8 cellular contexts compared by ENCODE assay signal in the genomic region with DNA sequence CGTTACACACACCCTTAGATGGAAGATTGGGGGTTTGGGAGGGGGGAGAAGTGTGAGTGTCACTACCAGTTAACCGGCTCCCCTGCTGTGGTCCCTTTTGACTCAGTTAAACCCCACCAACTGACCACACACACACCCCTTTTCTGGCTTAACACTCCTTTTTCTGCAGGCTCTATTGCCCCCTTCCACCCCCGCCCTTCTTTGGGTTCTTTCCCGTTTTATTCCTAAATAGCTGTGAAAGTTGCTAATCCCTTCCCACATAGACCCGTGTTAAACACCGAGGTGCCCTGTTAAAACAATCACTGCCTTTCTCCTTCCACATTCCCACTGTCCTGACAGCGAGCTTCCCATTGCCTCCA. TPM values are rescaled to one million over a fixed set of nuclear protein-coding genes. Genes with fewer than 3 reads are reported as not detected.
A peak's percentile ranks its signal among the peaks of the same experiment; 100 is the strongest.
DNase-seq lines count a peak whose midpoint lies in the region; ATAC-seq, FAIRE-seq and TF ChIP-seq lines count a peak whose summit lies in the region.

No MANE protein-coding gene starts in this region.

- H3K9me3 ChIP-seq in OCI-LY1 (ENCODE audit: low read length) (no peaks in the 10 kb centered on the region), H1 (ENCODE audit: insufficient read depth in 2 of 2, low read depth in 1 of 2, low read length in 1 of 2) (no peaks in the 10 kb centered on the region), neuron (ENCODE audit: low read length) (no peaks in the 10 kb centered on the region)

- H3K9me2 ChIP-seq in OCI-LY1 (ENCODE audit: low read depth, low read length), result no peaks in the 10 kb centered on the region

- no peak overlapping the region for H2BK20ac ChIP-seq in H1 (ENCODE audit: low read length)

- H3K4me1 Mint-ChIP-seq in CD14-positive monocyte, result peaks cover 29% of the 10 kb centered on the region

- no peak overlapping the region for H2BK120ac ChIP-seq in H1 (replicated peaks; ENCODE audit: low read depth, low read length)

- H3K79me2 ChIP-seq in OCI-LY1 (ENCODE audit: insufficient read depth, low read length) (peaks cover 5% of the 10 kb centered on the region), H1 (ENCODE audit: control insufficient read depth in 1 of 2, insufficient read depth in 2 of 2, low read length in 2 of 2) (no peaks in the 10 kb centered on the region)

- TF ChIP-seq POLR2A in H1 (IDR thresholded peaks at IDR 0.05; ENCODE audit: control extremely low read depth in 1 of 2, low read depth in 2 of 2, low read length in 2 of 2), result no peak

- H3K9ac ChIP-seq in OCI-LY1 (ENCODE audit: low read length) (peak overlapping the region; percentile 66; the same call in 1 of the 2 replicates), H1 (replicated peaks in 1 of 4; ENCODE audit: extremely low read depth in 1 of 4, low read depth in 3 of 4, low read length in 3 of 4) (no peak overlapping the region)

- H3K36me3 ChIP-seq in OCI-LY1 (ENCODE audit: insufficient read depth, low read length), result no peaks in the 10 kb centered on the region
- H3K36me3 ChIP-seq in H1 (ENCODE audit: control insufficient read depth in 2 of 4, insufficient read depth in 4 of 4, low read length in 3 of 4), result no peaks in the 10 kb centered on the region
- no peaks in the 10 kb centered on the region for H3K36me3 ChIP-seq in neuron (ENCODE audit: insufficient read depth, low read length)

- H3K4me1 ChIP-seq in OCI-LY1 (ENCODE audit: insufficient read depth, low read length, severe bottlenecking) (peaks cover 18% of the 10 kb centered on the region), H1 (replicated peaks in 1 of 4; ENCODE audit: control insufficient read depth in 3 of 4, insufficient read depth in 4 of 4, low read length in 3 of 4) (peaks cover 0 to 7% (median under 1%) of the 10 kb centered on the region in 4 experiments; a peak in 4 of 7 replicates), neuron (ENCODE audit: insufficient read depth, low read length) (peaks cover 17% of the 10 kb centered on the region)

- H3K4ac ChIP-seq in H1 (replicated peaks; ENCODE audit: insufficient read length, low read depth, low read length), result no peak overlapping the region

- no peak overlapping the region for H3K27ac Mint-ChIP-seq in CD14-positive monocyte

- WGBS in H1 (ENCODE audit: extremely low coverage in 1 of 2, insufficient coverage in 1 of 2, insufficient read length in 1 of 2, insufficient replicate concordance in 2 of 2, low coverage in 1 of 2, low lambda C conversion rate in 2 of 2, missing lambda C conversion rate in 1 of 2), 2 experiments, result 10% methylated on average over 6 of the region's 7 CpGs; no CpG with 5 or more reads in 1 of the 2 experiments

- CTCF ChIA-PET in H1 (lab: Charles Lee; ENCODE audit: partially characterized antibody), result interaction anchor here (0.8 kb wide), 1 partner anchor 12 kb away, joined by 3 read pairs; no protein-coding TSS in a partner anchor

- no peak overlapping the region for H2AK5ac ChIP-seq in H1 (ENCODE audit: low read depth, low read length)

- peak overlapping the region; percentile 77 for H3K4me2 ChIP-seq in OCI-LY1 (ENCODE audit: low read length)
- H3K4me2 ChIP-seq in H1 (ENCODE audit: insufficient read depth in 1 of 2, low read depth in 2 of 2, low read length in 2 of 2), result peak overlapping the region; percentile 89 to 100

- no peaks in the 10 kb centered on the region for H3K79me1 ChIP-seq in H1 (ENCODE audit: low read depth, low read length)

- DNase-seq in CD14-positive monocyte (ENCODE audit: low spot score), result no peak
- DNase-seq in H1 (ENCODE audit: low read depth in 1 of 2, low spot score in 2 of 2), result no peak
- no peak for DNase-seq in NCI-H1930 (lab: John Stamatoyannopoulos, UW)
- DNase-seq in HTR-8/SVneo (ENCODE audit: insufficient read length, low spot score), result no peak
- no peak for DNase-seq in D341Med (ENCODE audit: low spot score)

- no peak for TF ChIP-seq RAD21 in H1 (IDR thresholded peaks at IDR 0.05 in 1 of 2, conservative IDR thresholded peaks at IDR 0.05 in 1 of 2; ENCODE audit: low read depth in 2 of 2, low read length in 2 of 2)

- peaks cover 29% of the 10 kb centered on the region for H3K23me2 ChIP-seq in H1 (ENCODE audit: low read depth, low read length)

- H2AFZ ChIP-seq in OCI-LY1 (ENCODE audit: low read length) (no peak overlapping the region), H1 (ENCODE audit: low read length) (peak overlapping the region; percentile 97), neuron (ENCODE audit: low read depth, low read length) (peak overlapping the region; percentile 73)

- no peak overlapping the region for H3K18ac ChIP-seq in H1 (ENCODE audit: extremely low read depth, low read length)

- peak overlapping the region; percentile 71 for H3K4me3 ChIP-seq in OCI-LY1 (ENCODE audit: low read depth, low read length, poor library complexity, severe bottlenecking)
- H3K4me3 ChIP-seq in H1 (ENCODE audit: extremely low read depth in 1 of 4, insufficient read depth in 2 of 4, low read depth in 3 of 4, low read length in 4 of 4), result peak overlapping the region; percentile 70 to 77 (median 74)
- peak overlapping the region; percentile 38 for H3K4me3 ChIP-seq in neuron (ENCODE audit: low read length)

- H3K56ac ChIP-seq in H1 (replicated peaks; ENCODE audit: insufficient read length, low read depth, low read length), result no peak overlapping the region

- no peak overlapping the region for H3K23ac ChIP-seq in H1 (ENCODE audit: insufficient read length)

- no peak overlapping the region for H2BK15ac ChIP-seq in H1 (ENCODE audit: low read length)

- TF ChIP-seq CTCF in CD14-positive monocyte (IDR thresholded peaks at IDR 0.05) (no peak), OCI-LY1 (IDR thresholded peaks at IDR 0.05; ENCODE audit: low read length) (no peak), H1 (IDR thresholded peaks at IDR 0.05; ENCODE audit: control extremely low read depth in 1 of 3, insufficient read depth in 1 of 3, low read depth in 1 of 3, low read length in 3 of 3) (no peak)

- H3K4me3 Mint-ChIP-seq in CD14-positive monocyte, result peak overlapping the region; percentile 80 to 82

- no peak overlapping the region for H2BK12ac ChIP-seq in H1 (ENCODE audit: low read depth, low read length)

- H3K27me3 ChIP-seq in OCI-LY1 (ENCODE audit: insufficient read depth, low read length) (no peaks in the 10 kb centered on the region), H1 (replicated peaks in 1 of 4; ENCODE audit: control insufficient read depth in 3 of 4, extremely low read depth in 1 of 4, insufficient read depth in 3 of 4, low read length in 3 of 4) (peaks cover 8 to 32% (median 25%) of the 10 kb centered on the region in 4 experiments), neuron (ENCODE audit: insufficient read depth, low read length) (peaks cover 57% of the 10 kb centered on the region)

- H4K5ac ChIP-seq in H1 (ENCODE audit: insufficient read length, low read depth, low read length), result no peak overlapping the region

- peaks cover 59 to 80% (median 72%) of the 10 kb centered on the region in 3 donors for H3K27me3 Mint-ChIP-seq in CD14-positive monocyte (ENCODE audit: low read depth in 3 of 3)

- H3K9me3 Mint-ChIP-seq in CD14-positive monocyte, result peaks cover 0 to 34% (median 16%) of the 10 kb centered on the region in 7 donors

- H2BK5ac ChIP-seq in H1 (ENCODE audit: low read depth, low read length), result no peak overlapping the region

- no peaks in the 10 kb centered on the region for H4K20me1 ChIP-seq in OCI-LY1 (ENCODE audit: insufficient read depth, low read length)
- no peaks in the 10 kb centered on the region for H4K20me1 ChIP-seq in H1 (replicated peaks in 1 of 2; ENCODE audit: control insufficient read depth in 1 of 2, insufficient read depth in 2 of 2, low read length in 2 of 2)

- no peak for ATAC-seq in GM18520 (IDR thresholded peaks at IDR 0.05; ENCODE audit: unreplicated experiment)

- H3K36me3 Mint-ChIP-seq in CD14-positive monocyte, result peaks cover 4% of the 10 kb centered on the region in 2 donors

- FAIRE-seq in H1 (lab: Jason Lieb, UNC), result no peak
- no peak for FAIRE-seq in HTR-8/SVneo (lab: Jason Lieb, UNC)

- H4K8ac ChIP-seq in H1 (ENCODE audit: extremely low read depth, insufficient read depth, low read length), result no peak overlapping the region

- POLR2A ChIA-PET in H1 (lab: Charles Lee; ENCODE audit: partially characterized antibody), result no interaction called here

- H3F3A ChIP-seq in OCI-LY1 (ENCODE audit: insufficient read depth, low read length), result no peaks in the 10 kb centered on the region

- H3K14ac ChIP-seq in H1 (ENCODE audit: insufficient read length), result no peak overlapping the region

- no peak for TF ChIP-seq EP300 in H1 (IDR thresholded peaks at IDR 0.05; ENCODE audit: borderline replicate concordance in 1 of 2, low read depth in 2 of 2, low read length in 2 of 2)

- no peak overlapping the region for H4K91ac ChIP-seq in H1 (replicated peaks; ENCODE audit: insufficient read length, low read length)

- H3K27ac ChIP-seq in OCI-LY1 (ENCODE audit: low read depth, low read length, poor library complexity, severe bottlenecking) (no peak overlapping the region), H1 (ENCODE audit: low read depth, low read length) (no peak overlapping the region)

- intact Hi-C loops in CD14-positive monocyte (cut with micrococcal nuclease), result loop anchor here in 1 of 2 donors (10.0 kb wide), 2 partner anchors 381 to 611 kb away; no protein-coding TSS in a partner anchor

TF ChIP-seq in H1, 55 proteins besides CTCF, POLR2A, EP300 and RAD21 (continues in another document):
- TF ChIP-seq POU5F1 (IDR thresholded peaks at IDR 0.05; ENCODE audit: low read depth, low read length) (no peak), EZH2 (IDR thresholded peaks at IDR 0.05; ENCODE audit: low read depth, low read length, severe bottlenecking) (no peak), CREB1 (IDR thresholded peaks at IDR 0.05) (no peak), CTBP2 (IDR thresholded peaks at IDR 0.05; ENCODE audit: borderline replicate concordance, insufficient read depth, insufficient read length, low read length) (no peak), CHD1 (IDR thresholded peaks at IDR 0.05; ENCODE audit: low read depth, low read length) (no peak), CBX8 (IDR thresholded peaks at IDR 0.05; ENCODE audit: borderline replicate concordance, low read depth, low read length) (no peak), SIX5 (IDR thresholded peaks at IDR 0.05; ENCODE audit: low read depth, low read length) (no peak)
- TF ChIP-seq, protein P1, sequence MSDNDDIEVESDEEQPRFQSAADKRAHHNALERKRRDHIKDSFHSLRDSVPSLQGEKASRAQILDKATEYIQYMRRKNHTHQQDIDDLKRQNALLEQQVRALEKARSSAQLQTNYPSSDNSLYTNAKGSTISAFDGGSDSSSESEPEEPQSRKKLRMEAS (IDR thresholded peaks at IDR 0.05), result no peak

RNA-seq across cellular contexts. Expression of a gene that starts 3.7 kb away (rescaled TPM):
- polyA plus RNA-seq in CD14-positive monocyte (under 1 TPM; 0.09 to 0.20 TPM), H1 (2011; rRNA removed) (0.80 and 1.0 TPM in 2 replicates)
- 3.0 and 3.9 TPM in 2 replicates for total RNA-seq in H1 (2021; fragmentation: NEBNext Ultra II Directional; extraction: Animal tissue kit (Norgen Biotek cat#: 25700))
- 1.5 TPM for polyA plus RNA-seq in H1 (2011; cell fraction: cytosol; rRNA removed)
- 2.2 TPM for polyA plus RNA-seq in H1 (2011; cell fraction: nucleus; rRNA removed)
- 0.61 to 2.4 TPM (median 0.78 TPM) in 4 replicates for polyA plus RNA-seq in H1 (2012, experiment 1 of 2)
- 0.05 TPM for polyA plus RNA-seq in H1 (2012, experiment 2 of 2)
- polyA plus RNA-seq in H1 (2013, experiment 1 of 2), result 0.63 TPM
- polyA plus RNA-seq in H1 (2013, experiment 2 of 2), result 1.2 TPM
- 8.8 and 9.2 TPM in 2 replicates for polyA minus RNA-seq in H1 (2011; rRNA and poly(A)+ RNA removed)
- 2.0 TPM for polyA minus RNA-seq in H1 (2011; cell fraction: cytosol; rRNA and poly(A)+ RNA removed)
- polyA minus RNA-seq in H1 (2011; cell fraction: nucleus; rRNA and poly(A)+ RNA removed), result 21.3 TPM
